Comparison of ENCODE assay signal across 16 cellular contexts in the genomic region with DNA sequence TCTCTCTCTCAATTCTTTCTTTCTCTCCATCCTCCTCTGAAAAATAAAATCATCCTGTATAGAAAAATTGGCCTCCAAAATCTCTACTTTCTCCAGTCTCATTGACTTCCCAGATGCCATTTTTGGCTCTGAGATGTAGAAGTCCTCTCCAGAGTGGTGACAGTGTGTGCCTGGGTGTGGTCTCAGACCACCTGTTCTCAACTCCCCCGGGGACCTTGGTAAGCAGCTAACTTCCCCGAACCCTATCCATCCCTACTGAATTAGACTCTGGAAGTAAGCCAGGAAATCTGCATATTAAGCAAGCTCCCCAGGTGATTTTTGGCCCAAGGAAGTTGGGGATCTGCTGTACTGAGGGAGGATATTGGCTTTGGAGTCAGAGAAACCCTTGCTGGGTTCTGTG.
"Had no signal": no experiment of that assay in that cellular context is flagged by ENCODE, and none has a peak within 500 bp of the region (broad histone marks: within the 10 kb centered on the region; RNA-seq: fewer than 3 reads in every experiment).

No MANE protein-coding gene starts in this region.

- H3K27ac ChIP-seq: breast epithelium, neural progenitor cell, psoas muscle, skin epidermis, tibial artery had no signal

- DNase-seq: activated CD4-positive, alpha-beta T cell treated with anti-CD3 and anti-CD28 coated beads, Interleukin-2, amount 10 ng/mL, durations not matched to agents 7 days and 5 days; activated effector memory CD4-positive, alpha-beta T cell treated with anti-CD3 and anti-CD28 coated beads, Interleukin-2, amount 50 U/mL, for 16 hours; activated T-cell treated with anti-CD3 and anti-CD28 coated beads, Interleukin-2, amount 50 U/mL, for 72 hours; cerebellar nuclear complex; cortex of kidney; kidney; mammary epithelial cell; psoas muscle; right cardiac atrium; stimulated activated naive CD8-positive, alpha-beta T cell treated with anti-CD3 and anti-CD28 coated beads, Interleukin-15, Interleukin-2, amounts not matched to agents 100 U/mL and 50 U/mL, for 24 hours; substantia nigra; tibial artery had no signal

- H3K27me3 ChIP-seq: neural progenitor cell had no signal

- H3K4me1 Mint-ChIP-seq: activated CD4-positive, alpha-beta T cell treated with anti-CD3 and anti-CD28 coated beads, Interleukin-2, amount 10 ng/mL, durations not matched to agents 7 days and 5 days; activated naive CD4-positive, alpha-beta T cell treated with anti-CD3 and anti-CD28 coated beads, Interleukin-2, amount 50 U/mL, for 24 hours had no signal

- H3K4me3 Mint-ChIP-seq: activated CD4-positive, alpha-beta T cell treated with anti-CD3 and anti-CD28 coated beads, Interleukin-2, amount 10 ng/mL, durations not matched to agents 7 days and 5 days; activated naive CD4-positive, alpha-beta T cell treated with anti-CD3 and anti-CD28 coated beads, Interleukin-2, amount 50 U/mL, for 24 hours; activated T-cell treated with anti-CD3 and anti-CD28 coated beads, Interleukin-2, amount 50 U/mL, for 72 hours; neural progenitor cell had no signal

- H3K4me3 ChIP-seq: breast epithelium, neural progenitor cell, psoas muscle, skin epidermis, tibial artery had no signal

- H3K27ac Mint-ChIP-seq: activated CD4-positive, alpha-beta T cell treated with anti-CD3 and anti-CD28 coated beads, Interleukin-2, amount 10 ng/mL, durations not matched to agents 7 days and 5 days; activated naive CD4-positive, alpha-beta T cell treated with anti-CD3 and anti-CD28 coated beads, Interleukin-2, amount 50 U/mL, for 24 hours; activated T-cell treated with anti-CD3 and anti-CD28 coated beads, Interleukin-2, amount 50 U/mL, for 72 hours; neural progenitor cell had no signal

- H3K36me3 Mint-ChIP-seq: activated naive CD4-positive, alpha-beta T cell treated with anti-CD3 and anti-CD28 coated beads, Interleukin-2, amount 50 U/mL, for 24 hours had no signal

- H3K4me1 ChIP-seq: breast epithelium, neural progenitor cell, psoas muscle, tibial artery had no signal

- H3K36me3 ChIP-seq: breast epithelium, neural progenitor cell had no signal
